Comparison of ENCODE assay signal across 8 cellular contexts in genomic region chr1:204826970-204827369, GRCh38. TPM values are rescaled to one million over a fixed set of nuclear protein-coding genes. Genes with fewer than 3 reads are reported as not detected.
DNase-seq lines count a peak whose midpoint lies in the region; ATAC-seq lines count a peak whose summit lies in the region.

No MANE protein-coding gene starts in this region.

- DNase-seq in NCI-H1436 (lab: John Stamatoyannopoulos, UW), result peak; percentile 22
- DNase-seq in NCI-H1436 treated with DMSO at 0.1 percent for 48 hours (lab: John Stamatoyannopoulos, UW), result no peak
- DNase-seq in H4 (ENCODE audit: low spot score), result peak; percentile 27
- peak; percentile 48 for DNase-seq in activated CD4-positive, alpha-beta memory T cell treated with anti-CD3 and anti-CD28 coated beads for 36 hours
- DNase-seq in memory B cell (ENCODE audit: low spot score in 2 of 2), result no peak
- DNase-seq in GOT3 (lab: John Stamatoyannopoulos, UW), result no peak
- no peak for DNase-seq in epidermal melanocyte (ENCODE audit: insufficient read length, low spot score)
- no peak for DNase-seq in NCI-H1105 treated with DMSO at 0.1 percent for 48 hours (lab: John Stamatoyannopoulos, UW)

- H3K9me3 Mint-ChIP-seq in activated CD4-positive, alpha-beta memory T cell treated with anti-CD3 and anti-CD28 coated beads for 36 hours, result no peaks in the 10 kb centered on the region
- no peaks in the 10 kb centered on the region for H3K9me3 Mint-ChIP-seq in memory B cell

- no peak overlapping the region for H3K27ac Mint-ChIP-seq in activated CD4-positive, alpha-beta memory T cell treated with anti-CD3 and anti-CD28 coated beads for 36 hours
- H3K27ac Mint-ChIP-seq in memory B cell, result no peak overlapping the region

- POLR2A ChIA-PET in activated CD4-positive, alpha-beta memory T cell treated with anti-CD3 and anti-CD28 coated beads for 36 hours (lab: Charles Lee), result no interaction called here

- peaks cover 4% of the 10 kb centered on the region for H3K4me1 Mint-ChIP-seq in activated CD4-positive, alpha-beta memory T cell treated with anti-CD3 and anti-CD28 coated beads for 36 hours (ENCODE audit: low read depth)
- peaks cover 9% of the 10 kb centered on the region for H3K4me1 Mint-ChIP-seq in memory B cell

- H3K36me3 Mint-ChIP-seq in activated CD4-positive, alpha-beta memory T cell treated with anti-CD3 and anti-CD28 coated beads for 36 hours, result no peaks in the 10 kb centered on the region
- H3K36me3 Mint-ChIP-seq in memory B cell, result no peaks in the 10 kb centered on the region

- intact Hi-C loops in activated CD4-positive, alpha-beta memory T cell treated with anti-CD3 and anti-CD28 coated beads for 36 hours (cut with micrococcal nuclease), result loop anchor here (5.0 kb wide), 1 partner anchor 115 kb away; no protein-coding TSS in a partner anchor

- CTCF ChIA-PET in activated CD4-positive, alpha-beta memory T cell treated with anti-CD3 and anti-CD28 coated beads for 36 hours (lab: Charles Lee), result interaction anchor here (1.0 to 2.3 kb wide), 4 partner anchors 11 to 114 kb away, joined by 3 to 10 read pairs (median 3); no protein-coding TSS in a partner anchor

- ATAC-seq in memory B cell (ENCODE audit: low read depth), result peak; percentile 41

- H3K4me3 Mint-ChIP-seq in activated CD4-positive, alpha-beta memory T cell treated with anti-CD3 and anti-CD28 coated beads for 36 hours, result no peak overlapping the region
- no peak overlapping the region for H3K4me3 Mint-ChIP-seq in memory B cell

- peaks cover 46% of the 10 kb centered on the region for H3K27me3 Mint-ChIP-seq in activated CD4-positive, alpha-beta memory T cell treated with anti-CD3 and anti-CD28 coated beads for 36 hours
- peaks cover 29% of the 10 kb centered on the region for H3K27me3 Mint-ChIP-seq in memory B cell

RNA-seq across cellular contexts. Expression of gene NFASC, which starts 43.7 kb away (rescaled TPM):
- 3.1 and 3.2 TPM in 2 replicates for total RNA-seq in H4 (2014; rRNA removed; shearing (Covaris generic))
- under 1 TPM; 0.24 to 0.27 TPM for total RNA-seq in activated CD4-positive, alpha-beta memory T cell treated with anti-CD3 and anti-CD28 coated beads for 36 hours

Comparison
In these comparisons a context has a peak if more than half of its experiments do, and no peak if none do; other contexts are left out.
1. DNase-seq: peak in NCI-H1436 (single experiment), H4 (single experiment) and activated CD4-positive, alpha-beta memory T cell treated with anti-CD3 and anti-CD28 coated beads for 36 hours (single experiment); none in NCI-H1436 treated with DMSO at 0.1 percent for 48 hours (single experiment), memory B cell (0 of 2), GOT3 (single experiment), epidermal melanocyte (single experiment) and NCI-H1105 treated with DMSO at 0.1 percent for 48 hours (single experiment).